Comparison of ENCODE assay signal across 13 cellular contexts in genomic region chr5:148843510-148844318, GRCh38. TPM values are rescaled to one million over a fixed set of nuclear protein-coding genes. Genes with fewer than 3 reads are reported as not detected.
A peak's percentile ranks its signal among the peaks of the same experiment; 100 is the strongest.
DNase-seq lines count a peak whose midpoint lies in the region; ATAC-seq and TF ChIP-seq lines count a peak whose summit lies in the region.
"Had no signal": no experiment of that assay in that cellular context is flagged by ENCODE, and none has a peak within 500 bp of the region (broad histone marks: within the 10 kb centered on the region; RNA-seq: fewer than 3 reads in every experiment).

No MANE protein-coding gene starts in this region.

- no peaks in the 10 kb centered on the region for H3K9me3 Mint-ChIP-seq in activated CD8-positive, alpha-beta memory T cell treated with anti-CD3 and anti-CD28 coated beads, Interleukin-2, amount 10 ng/mL, durations not matched to agents 7 days and 5 days (ENCODE audit: low read depth)
- peaks cover 0 to 5% (median 0%) of the 10 kb centered on the region in 3 donors for H3K9me3 Mint-ChIP-seq in T-cell
- peaks cover 4% of the 10 kb centered on the region for H3K9me3 Mint-ChIP-seq in stimulated activated effector memory CD8-positive, alpha-beta T cell treated with anti-CD3 and anti-CD28 coated beads, Interleukin-12 subunit alpha, Interleukin-12 subunit beta, amount 100 ng/mL, for 72 hours

- CTCF ChIA-PET in activated CD8-positive, alpha-beta memory T cell treated with anti-CD3 and anti-CD28 coated beads, Interleukin-2, amount 10 ng/mL, durations not matched to agents 7 days and 5 days (lab: Charles Lee): interaction anchor here (0.9 kb wide), 1 partner anchor 11 kb away, joined by 3 read pairs; no protein-coding TSS in a partner anchor
- CTCF ChIA-PET in T-cell (lab: Charles Lee): interaction anchor here in 1 of 2 donors (0.7 to 3.3 kb wide), 7 partner anchors 10 to 271 kb away, joined by 3 to 19 read pairs (median 3); no protein-coding TSS in a partner anchor

- POLR2A ChIA-PET in T-cell (lab: Charles Lee): no interaction called here

- no peaks in the 10 kb centered on the region for H3K27me3 ChIP-seq in heart right ventricle
- H3K27me3 ChIP-seq: spleen had no signal

- peaks cover 0 to 3% (median 0%) of the 10 kb centered on the region in 9 donors for H3K36me3 ChIP-seq in heart right ventricle

- H3K9me3 ChIP-seq in heart right ventricle: no peaks in the 10 kb centered on the region
- H3K9me3 ChIP-seq: spleen had no signal

- H3K4me1 ChIP-seq in heart right ventricle: peaks cover 0 to 60% (median 40%) of the 10 kb centered on the region in 9 donors

- H3K4me3 ChIP-seq in heart right ventricle: no peak overlapping the region
- H3K4me3 ChIP-seq: spleen had no signal

- no peaks in the 10 kb centered on the region for H3K27me3 Mint-ChIP-seq in activated CD8-positive, alpha-beta memory T cell treated with anti-CD3 and anti-CD28 coated beads, Interleukin-2, amount 10 ng/mL, durations not matched to agents 7 days and 5 days
- H3K27me3 Mint-ChIP-seq in T-cell: peaks cover 3 to 6% of the 10 kb centered on the region in 2 donors

- H3K27ac ChIP-seq in heart right ventricle: peak overlapping the region in 8 of 10 donors; percentile 4 to 67 (median 47)

- peaks cover 9% of the 10 kb centered on the region for H3K36me3 Mint-ChIP-seq in activated CD8-positive, alpha-beta memory T cell treated with anti-CD3 and anti-CD28 coated beads, Interleukin-2, amount 10 ng/mL, durations not matched to agents 7 days and 5 days
- peaks cover 2% of the 10 kb centered on the region for H3K36me3 Mint-ChIP-seq in T-cell
- H3K36me3 Mint-ChIP-seq in stimulated activated effector memory CD8-positive, alpha-beta T cell treated with anti-CD3 and anti-CD28 coated beads, Interleukin-12 subunit alpha, Interleukin-12 subunit beta, amount 100 ng/mL, for 72 hours: no peaks in the 10 kb centered on the region

- WGBS in heart right ventricle, 2 donors: 53 to 60% methylated on average over 10 of the region's 10 CpGs

- H3K4me3 Mint-ChIP-seq in activated CD8-positive, alpha-beta memory T cell treated with anti-CD3 and anti-CD28 coated beads, Interleukin-2, amount 10 ng/mL, durations not matched to agents 7 days and 5 days: no peak overlapping the region
- H3K4me3 Mint-ChIP-seq in T-cell: no peak overlapping the region
- H3K4me3 Mint-ChIP-seq in stimulated activated effector memory CD8-positive, alpha-beta T cell treated with anti-CD3 and anti-CD28 coated beads, Interleukin-12 subunit alpha, Interleukin-12 subunit beta, amount 100 ng/mL, for 72 hours: peak overlapping the region; percentile 33
- H3K4me3 Mint-ChIP-seq: activated naive CD8-positive, alpha-beta T cell treated with anti-CD3 and anti-CD28 coated beads, Interleukin-2, amount 10 ng/mL, durations not matched to agents 7 days and 5 days had no signal

- no peak for TF ChIP-seq CTCF in heart right ventricle (IDR thresholded peaks at IDR 0.05)

- ATAC-seq in activated CD8-positive, alpha-beta memory T cell treated with anti-CD3 and anti-CD28 coated beads, Interleukin-2, amount 10 ng/mL, durations not matched to agents 7 days and 5 days: no peak
- ATAC-seq in T-cell (replicated peaks in 1 of 4): no peak
- peak; percentile 32 to 92 (median 70) for ATAC-seq in heart right ventricle
- no peak for ATAC-seq in stimulated activated effector memory CD8-positive, alpha-beta T cell treated with anti-CD3 and anti-CD28 coated beads, Interleukin-12 subunit alpha, Interleukin-12 subunit beta, amount 100 ng/mL, for 72 hours
- no peak for ATAC-seq in HG03196 (IDR thresholded peaks at IDR 0.05; ENCODE audit: unreplicated experiment)
- ATAC-seq in HG02840 (IDR thresholded peaks at IDR 0.05; ENCODE audit: low FRiP score, unreplicated experiment): no peak

- DNase-seq in activated CD8-positive, alpha-beta memory T cell treated with anti-CD3 and anti-CD28 coated beads, Interleukin-2, amount 10 ng/mL, durations not matched to agents 7 days and 5 days: no peak
- DNase-seq in activated CD8-positive, alpha-beta memory T cell treated with anti-CD3 and anti-CD28 coated beads, Interleukin-2, amount 50 U/mL, for 4 hours: no peak
- DNase-seq in T-cell (no peak), heart right ventricle (no peak), T-helper 1 cell (no peak)
- DNase-seq in stimulated activated effector memory CD8-positive, alpha-beta T cell treated with anti-CD3 and anti-CD28 coated beads, Interleukin-12 subunit alpha, Interleukin-12 subunit beta, amount 100 ng/mL, for 72 hours (ENCODE audit: low spot score in 2 of 2): no peak
- DNase-seq: activated naive CD8-positive, alpha-beta T cell treated with anti-CD3 and anti-CD28 coated beads, Interleukin-2, amount 10 ng/mL, durations not matched to agents 7 days and 5 days; mammary epithelial cell; NCI-H1048; NCI-H2171 treated with DMSO at 0.1 percent for 48 hours; spleen had no signal

- H3K4me1 Mint-ChIP-seq in activated CD8-positive, alpha-beta memory T cell treated with anti-CD3 and anti-CD28 coated beads, Interleukin-2, amount 10 ng/mL, durations not matched to agents 7 days and 5 days: peaks cover 59% of the 10 kb centered on the region
- peaks cover 14 to 75% (median 52%) of the 10 kb centered on the region in 3 donors for H3K4me1 Mint-ChIP-seq in T-cell
- H3K4me1 Mint-ChIP-seq in stimulated activated effector memory CD8-positive, alpha-beta T cell treated with anti-CD3 and anti-CD28 coated beads, Interleukin-12 subunit alpha, Interleukin-12 subunit beta, amount 100 ng/mL, for 72 hours: peaks cover 80% of the 10 kb centered on the region

- intact Hi-C loops in heart right ventricle (cut with DNase I): no loop called here

- H3K27ac Mint-ChIP-seq in activated CD8-positive, alpha-beta memory T cell treated with anti-CD3 and anti-CD28 coated beads, Interleukin-2, amount 10 ng/mL, durations not matched to agents 7 days and 5 days: peak overlapping the region; percentile 16
- H3K27ac Mint-ChIP-seq in T-cell: peak overlapping the region; percentile 62 to 64
- peak overlapping the region; percentile 74 for H3K27ac Mint-ChIP-seq in stimulated activated effector memory CD8-positive, alpha-beta T cell treated with anti-CD3 and anti-CD28 coated beads, Interleukin-12 subunit alpha, Interleukin-12 subunit beta, amount 100 ng/mL, for 72 hours
- H3K27ac Mint-ChIP-seq: activated naive CD8-positive, alpha-beta T cell treated with anti-CD3 and anti-CD28 coated beads, Interleukin-2, amount 10 ng/mL, durations not matched to agents 7 days and 5 days had no signal

RNA-seq across cellular contexts. Expression of gene ADRB2, which starts 17.3 kb away (rescaled TPM):
- total RNA-seq in activated CD8-positive, alpha-beta memory T cell treated with anti-CD3 and anti-CD28 coated beads, Interleukin-2, amount 10 ng/mL, durations not matched to agents 7 days and 5 days: 1 to 10 TPM; 1.7 to 4.4 TPM
- total RNA-seq in T-cell (10 to 100 TPM in 1 of 5 donors, 1 to 10 TPM in 4; 2.3 to 11.3 (median 7.2) TPM), heart right ventricle (1 to 10 TPM; 3.5 to 7.8 (median 4.5) TPM)
- polyA plus RNA-seq in heart right ventricle: 1 to 10 TPM; 1.8 to 2.3 TPM

Comparison
In these comparisons a context has a peak if more than half of its experiments do, and no peak if none do; other contexts are left out.
1. ATAC-seq: peak in heart right ventricle (8 of 8); none in activated CD8-positive, alpha-beta memory T cell treated with anti-CD3 and anti-CD28 coated beads, Interleukin-2, amount 10 ng/mL, durations not matched to agents 7 days and 5 days (single experiment), T-cell (0 of 4), stimulated activated effector memory CD8-positive, alpha-beta T cell treated with anti-CD3 and anti-CD28 coated beads, Interleukin-12 subunit alpha, Interleukin-12 subunit beta, amount 100 ng/mL, for 72 hours (single experiment), HG03196 (single experiment) and HG02840 (single experiment).
2. H3K27ac Mint-ChIP-seq: peak in every context shown above with its lines; median percentile 74 in stimulated activated effector memory CD8-positive, alpha-beta T cell treated with anti-CD3 and anti-CD28 coated beads, Interleukin-12 subunit alpha, Interleukin-12 subunit beta, amount 100 ng/mL, for 72 hours; 63 in T-cell; 16 in activated CD8-positive, alpha-beta memory T cell treated with anti-CD3 and anti-CD28 coated beads, Interleukin-2, amount 10 ng/mL, durations not matched to agents 7 days and 5 days.